8 cellular contexts compared by ENCODE assay signal in genomic region chr5:127030259-127031146, GRCh38. TPM values are rescaled to one million over a fixed set of nuclear protein-coding genes. Genes with fewer than 3 reads are reported as not detected.
DNase-seq lines count a peak whose midpoint lies in the region; ATAC-seq and TF ChIP-seq lines count a peak whose summit lies in the region.

MARCHF3 (minus strand) TSS chr5:127030558; CDS start chr5:126918171, 112,387 bp downstream.

- H3K4me1 Mint-ChIP-seq in dendritic cell treated with granulocyte-macrophage colony-stimulating factor and Interleukin-4, amounts not matched to agents 40 ng/mL and 50 ng/mL, for 4 days (ENCODE audit: low read depth): peaks cover 14% of the 10 kb centered on the region

- DNase-seq in NCI-H69 (lab: John Stamatoyannopoulos, UW): peak; percentile 99
- peak; percentile 85 to 86 for DNase-seq in activated CD4-positive, alpha-beta T cell treated with anti-CD3 and anti-CD28 coated beads, Interleukin-2, amount 50 U/mL, for 24 hours (ENCODE audit: low read depth in 1 of 2, low spot score in 1 of 2)
- DNase-seq in left lung: peak; percentile 96 to 99
- peak; percentile 88 for DNase-seq in stimulated activated CD4-positive, alpha-beta T cell treated with anti-CD3 and anti-CD28 coated beads, Interleukin-2, amount 100 ng/mL, for 4 hours (ENCODE audit: low read depth)

- H3K4me3 Mint-ChIP-seq in dendritic cell treated with granulocyte-macrophage colony-stimulating factor and Interleukin-4, amounts not matched to agents 40 ng/mL and 50 ng/mL, for 4 days: peak within 1 kb of the TSS; percentile 93

- ATAC-seq in GM19328 (IDR thresholded peaks at IDR 0.05; ENCODE audit: unreplicated experiment): peak; percentile 99
- ATAC-seq in HG03469 (IDR thresholded peaks at IDR 0.05; ENCODE audit: unreplicated experiment): peak; percentile 95
- peak; percentile 99 for ATAC-seq in left lung

- H3K9me3 ChIP-seq in left lung: no peaks in the 10 kb centered on the region

- H3K36me3 ChIP-seq in left lung: no peaks in the 10 kb centered on the region

- H3K27ac ChIP-seq in C4-2B: peak within 1 kb of the TSS; percentile 74
- peak within 1 kb of the TSS; percentile 86 to 90 for H3K27ac ChIP-seq in left lung

- peak; percentile 46 for TF ChIP-seq CTCF in C4-2B (conservative IDR thresholded peaks at IDR 0.05)
- TF ChIP-seq CTCF in left lung (IDR thresholded peaks at IDR 0.05): peak; percentile 12 to 41

- peaks cover 42% of the 10 kb centered on the region for H3K27me3 Mint-ChIP-seq in dendritic cell treated with granulocyte-macrophage colony-stimulating factor and Interleukin-4, amounts not matched to agents 40 ng/mL and 50 ng/mL, for 4 days

- intact Hi-C loops in dendritic cell treated with granulocyte-macrophage colony-stimulating factor and Interleukin-4, amounts not matched to agents 40 ng/mL and 50 ng/mL, for 4 days (cut with micrococcal nuclease): no loop called here
- intact Hi-C loops in left lung (cut with DNase I): no loop called here

- H3K27ac Mint-ChIP-seq in dendritic cell treated with granulocyte-macrophage colony-stimulating factor and Interleukin-4, amounts not matched to agents 40 ng/mL and 50 ng/mL, for 4 days: peak within 1 kb of the TSS; percentile 89

- H3K4me1 ChIP-seq in left lung: peaks cover 0 to 26% of the 10 kb centered on the region in 2 donors

- peaks cover 0 to 15% of the 10 kb centered on the region in 2 donors for H3K27me3 ChIP-seq in left lung

- H3K9me3 Mint-ChIP-seq in dendritic cell treated with granulocyte-macrophage colony-stimulating factor and Interleukin-4, amounts not matched to agents 40 ng/mL and 50 ng/mL, for 4 days: no peaks in the 10 kb centered on the region

- peaks cover 13% of the 10 kb centered on the region for H3K36me3 Mint-ChIP-seq in dendritic cell treated with granulocyte-macrophage colony-stimulating factor and Interleukin-4, amounts not matched to agents 40 ng/mL and 50 ng/mL, for 4 days (ENCODE audit: low read depth)

- H3K4me3 ChIP-seq in left lung: peak within 1 kb of the TSS; percentile 60 to 81

RNA-seq across cellular contexts. Expression of gene MARCHF3, which starts in this region (rescaled TPM):
- total RNA-seq in left lung: 1 to 10 TPM; 3.4 to 8.7 TPM

Comparison
In these comparisons a context has a peak if more than half of its experiments do, and no peak if none do; other contexts are left out.
1. Peak in every context shown above with its lines: DNase-seq, ATAC-seq, H3K4me3 ChIP-seq and H3K27ac ChIP-seq.